Comparison of ENCODE assay signal across 33 cellular contexts in genomic region chr4:99334880-99335279, GRCh38. TPM values are rescaled to one million over a fixed set of nuclear protein-coding genes. Genes with fewer than 3 reads are reported as not detected.
"Had no signal": no experiment of that assay in that cellular context is flagged by ENCODE, and none has a peak within 500 bp of the region (broad histone marks: within the 10 kb centered on the region; RNA-seq: fewer than 3 reads in every experiment).

No MANE protein-coding gene starts in this region.

- H3K9me3 ChIP-seq: ascending aorta, breast epithelium, gastrocnemius medialis had no signal

- H3K27me3 ChIP-seq: ascending aorta, breast epithelium, esophagus muscularis mucosa, gastrocnemius medialis had no signal

- H3K4me3 ChIP-seq: ascending aorta, breast epithelium, esophagus muscularis mucosa, gastrocnemius medialis had no signal

- FAIRE-seq: colon had no signal

- H3K27ac ChIP-seq: ascending aorta, breast epithelium, foreskin keratinocyte, gastrocnemius medialis, WERI-Rb-1 had no signal

- H3K4me1 ChIP-seq: ascending aorta, breast epithelium, foreskin keratinocyte, gastrocnemius medialis had no signal

- ATAC-seq: activated CD4-positive, CD25-positive, alpha-beta regulatory T cell treated with anti-CD3 and anti-CD28 coated beads, Interleukin-2, amount 50 U/mL, for 24 hours; activated CD8-positive, alpha-beta T cell treated with anti-CD3 and anti-CD28 coated beads for 36 hours; activated naive CD4-positive, alpha-beta T cell treated with anti-CD3 and anti-CD28 coated beads, Interleukin-2, amount 50 U/mL, for 72 hours; activated T-cell treated with anti-CD3 and anti-CD28 coated beads, Interleukin-2, amount 50 U/mL, for 4 hours; effector memory CD8-positive, alpha-beta T cell; foreskin keratinocyte; gastrocnemius medialis; T-helper 17 cell had no signal

- H3K36me3 ChIP-seq: ascending aorta, breast epithelium, esophagus muscularis mucosa, gastrocnemius medialis, WERI-Rb-1 had no signal

- DNase-seq: activated B cell treated with CpG ODN at 0.5 μM for 24 hours; activated CD4-positive, alpha-beta T cell treated with anti-CD3 and anti-CD28 coated beads for 48 hours; activated CD4-positive, alpha-beta T cell treated with anti-CD3 and anti-CD28 coated beads, Interleukin-2, amount 50 U/mL, for 1 hour; activated CD4-positive, alpha-beta T cell treated with anti-CD3 and anti-CD28 coated beads, Interleukin-2, amount 50 U/mL, for 48 hours; activated CD8-positive, alpha-beta memory T cell treated with anti-CD3 and anti-CD28 coated beads for 24 hours; activated CD8-positive, alpha-beta T cell treated with anti-CD3 and anti-CD28 coated beads for 36 hours; activated effector memory CD4-positive, alpha-beta T cell treated with anti-CD3 and anti-CD28 coated beads, Interleukin-2, amount 50 U/mL, for 16 hours; activated naive CD4-positive, alpha-beta T cell treated with anti-CD3 and anti-CD28 coated beads for 36 hours; activated naive CD8-positive, alpha-beta T cell treated with anti-CD3 and anti-CD28 coated beads, Interleukin-2, amount 10 ng/mL, durations not matched to agents 7 days and 5 days; activated T-cell treated with anti-CD3 and anti-CD28 coated beads, Interleukin-2, amount 50 U/mL, for 4 hours; cortex of kidney; dermis blood vessel endothelial cell; effector CD4-positive, alpha-beta T cell; effector memory CD8-positive, alpha-beta T cell; erythroblast; foreskin keratinocyte; gastrocnemius medialis; glutamatergic neuron; SW 1271; T-helper 1 cell; T-helper 17 cell; T1000; WERI-Rb-1 had no signal

RNA-seq across cellular contexts. Expression of gene ADH1B, which starts 13.7 kb away (rescaled TPM):
- total RNA-seq: activated B cell treated with CpG ODN at 0.5 μM for 24 hours; activated CD8-positive, alpha-beta T cell treated with anti-CD3 and anti-CD28 coated beads for 36 hours; activated naive CD4-positive, alpha-beta T cell treated with anti-CD3 and anti-CD28 coated beads for 36 hours; activated naive CD4-positive, alpha-beta T cell treated with anti-CD3 and anti-CD28 coated beads, Interleukin-2, amount 50 U/mL, for 72 hours; activated naive CD8-positive, alpha-beta T cell treated with anti-CD3 and anti-CD28 coated beads, Interleukin-2, amount 10 ng/mL, durations not matched to agents 7 days and 5 days; activated T-helper 1 cell treated with anti-CD3 and anti-CD28 coated beads, Interleukin-12 subunit alpha, Interleukin-12 subunit beta, Interleukin-2, Interleukin-4 antibody, amounts not matched to agents 30 ng/mL and 10 ng/mL and 1 ng/mL, durations not matched to agents 14 hours and 24 hours and 36 hours; activated T-helper 2 cell treated with anti-CD3 and anti-CD28 coated beads, Interferon-gamma antibody, Interleukin-2, Interleukin-4, amounts not matched to agents 10 μg/mL and 5 μg/mL and 100 μg/mL, durations not matched to agents 14 hours and 24 hours and 36 hours; dermis blood vessel endothelial cell; foreskin keratinocyte; T-helper 17 cell had no signal
- polyA plus RNA-seq: foreskin keratinocyte had no signal

RNA-seq across cellular contexts. Expression of gene ADH1C, which starts 17.7 kb away (rescaled TPM):
- total RNA-seq: activated B cell treated with CpG ODN at 0.5 μM for 24 hours; activated CD8-positive, alpha-beta T cell treated with anti-CD3 and anti-CD28 coated beads for 36 hours; activated naive CD4-positive, alpha-beta T cell treated with anti-CD3 and anti-CD28 coated beads for 36 hours; activated naive CD4-positive, alpha-beta T cell treated with anti-CD3 and anti-CD28 coated beads, Interleukin-2, amount 50 U/mL, for 72 hours; activated naive CD8-positive, alpha-beta T cell treated with anti-CD3 and anti-CD28 coated beads, Interleukin-2, amount 10 ng/mL, durations not matched to agents 7 days and 5 days; activated T-helper 1 cell treated with anti-CD3 and anti-CD28 coated beads, Interleukin-12 subunit alpha, Interleukin-12 subunit beta, Interleukin-2, Interleukin-4 antibody, amounts not matched to agents 30 ng/mL and 10 ng/mL and 1 ng/mL, durations not matched to agents 14 hours and 24 hours and 36 hours; activated T-helper 2 cell treated with anti-CD3 and anti-CD28 coated beads, Interferon-gamma antibody, Interleukin-2, Interleukin-4, amounts not matched to agents 10 μg/mL and 5 μg/mL and 100 μg/mL, durations not matched to agents 14 hours and 24 hours and 36 hours; chondrocyte; dermis blood vessel endothelial cell; foreskin keratinocyte; T-helper 17 cell had no signal
- polyA plus RNA-seq: foreskin keratinocyte had no signal

RNA-seq across cellular contexts. Expression of gene ADH1A, which starts 44.1 kb away (rescaled TPM):
- total RNA-seq: activated B cell treated with CpG ODN at 0.5 μM for 24 hours; activated CD8-positive, alpha-beta T cell treated with anti-CD3 and anti-CD28 coated beads for 36 hours; activated naive CD4-positive, alpha-beta T cell treated with anti-CD3 and anti-CD28 coated beads for 36 hours; activated naive CD4-positive, alpha-beta T cell treated with anti-CD3 and anti-CD28 coated beads, Interleukin-2, amount 50 U/mL, for 72 hours; activated naive CD8-positive, alpha-beta T cell treated with anti-CD3 and anti-CD28 coated beads, Interleukin-2, amount 10 ng/mL, durations not matched to agents 7 days and 5 days; activated T-cell treated with anti-CD3 and anti-CD28 coated beads, Interleukin-2, amount 50 U/mL, for 4 hours; activated T-helper 1 cell treated with anti-CD3 and anti-CD28 coated beads, Interleukin-12 subunit alpha, Interleukin-12 subunit beta, Interleukin-2, Interleukin-4 antibody, amounts not matched to agents 30 ng/mL and 10 ng/mL and 1 ng/mL, durations not matched to agents 14 hours and 24 hours and 36 hours; activated T-helper 2 cell treated with anti-CD3 and anti-CD28 coated beads, Interferon-gamma antibody, Interleukin-2, Interleukin-4, amounts not matched to agents 10 μg/mL and 5 μg/mL and 100 μg/mL, durations not matched to agents 14 hours and 24 hours and 36 hours; ascending aorta; cardiac septum; chondrocyte; dermis blood vessel endothelial cell; foreskin keratinocyte; T-helper 17 cell had no signal
- polyA plus RNA-seq: foreskin keratinocyte had no signal
